ENCODE assay signal across 18 cellular contexts in the genomic region with DNA sequence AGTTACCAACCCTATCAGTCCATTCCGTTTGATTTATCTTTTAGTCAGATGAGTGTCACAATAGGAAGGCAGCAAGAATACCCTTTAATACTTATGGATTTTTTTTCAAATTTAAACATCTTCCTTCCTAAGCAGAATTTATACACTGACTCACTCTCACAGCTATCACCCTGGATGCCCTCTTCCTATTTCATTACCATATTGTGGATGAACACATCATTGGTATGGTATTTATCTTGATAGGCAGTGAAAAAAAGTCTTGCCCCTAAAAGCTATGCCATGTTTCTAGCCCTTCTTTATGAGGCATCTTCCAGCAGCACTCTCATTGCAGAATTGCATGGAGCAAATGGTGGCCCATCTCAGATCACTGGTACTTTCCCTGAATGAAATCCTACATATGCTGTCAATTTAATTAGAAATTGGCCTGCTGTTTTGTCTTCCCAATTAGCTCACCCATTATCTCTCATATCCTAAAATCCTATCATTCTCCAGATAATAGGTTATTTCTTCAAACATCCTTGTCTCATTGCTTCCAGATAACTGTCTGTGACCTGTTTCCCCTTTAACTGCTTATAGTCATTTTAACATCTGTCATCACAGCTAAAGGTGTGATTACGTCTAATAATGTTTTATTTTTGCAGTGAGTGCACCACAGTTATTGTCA.
DNase-seq lines count a peak whose midpoint lies in the region; ATAC-seq, FAIRE-seq and TF ChIP-seq lines count a peak whose summit lies in the region.
"Had no signal": no experiment of that assay in that cellular context is flagged by ENCODE, and none has a peak within 500 bp of the region (broad histone marks: within the 10 kb centered on the region; RNA-seq: fewer than 3 reads in every experiment).

No MANE protein-coding gene starts in this region.

- no peak for TF ChIP-seq POLR2A in heart left ventricle (IDR thresholded peaks at IDR 0.05)

- H3K27ac ChIP-seq in osteoblast (ENCODE audit: low read depth, low read length) (no peak overlapping the region), heart left ventricle (no peak overlapping the region), kidney (ENCODE audit: low read depth in 2 of 2, low read length in 2 of 2) (no peak overlapping the region)
- H3K27ac ChIP-seq: C4-2B, prostate gland, SJSA1, testis had no signal

- no peak for FAIRE-seq in kidney (lab: Jason Lieb, UNC)
- FAIRE-seq: TTC549 had no signal

- 70 to 78% (median 76%) methylated on average over 2 of the region's 2 CpGs for WGBS in heart left ventricle, 4 donors

- no peak overlapping the region for H3K9ac ChIP-seq in kidney (ENCODE audit: low read length in 2 of 2)

- H3K4me3 ChIP-seq in osteoblast (ENCODE audit: insufficient read depth, low read length) (no peak overlapping the region), heart left ventricle (no peak overlapping the region), kidney (ENCODE audit: low read length in 2 of 2) (no peak overlapping the region)
- H3K4me3 ChIP-seq: prostate gland, SJSA1, testis had no signal

- H3K4me1 ChIP-seq in osteoblast (ENCODE audit: insufficient read depth, low read length) (peaks cover 12% of the 10 kb centered on the region), heart left ventricle (no peaks in the 10 kb centered on the region), kidney (ENCODE audit: control insufficient read depth in 1 of 2, insufficient read depth in 1 of 2, low read depth in 1 of 2, low read length in 2 of 2) (no peaks in the 10 kb centered on the region)
- H3K4me1 ChIP-seq: prostate gland, testis had no signal

- intact Hi-C loops in heart left ventricle (cut with DNase I) = no loop called here
- intact Hi-C loops in kidney (cut with DNase I) = no loop called here

- no peaks in the 10 kb centered on the region for H3K79me2 ChIP-seq in osteoblast (ENCODE audit: insufficient read depth, low read length)

- ATAC-seq in HG03378 (IDR thresholded peaks at IDR 0.05; ENCODE audit: unreplicated experiment) (no peak), HG02623 (IDR thresholded peaks at IDR 0.05; ENCODE audit: unreplicated experiment) (no peak), heart left ventricle (no peak)

- H3K27me3 ChIP-seq in osteoblast (ENCODE audit: insufficient read depth, low read length) (no peaks in the 10 kb centered on the region), heart left ventricle (no peaks in the 10 kb centered on the region)
- H3K27me3 ChIP-seq: SJSA1, testis had no signal

- DNase-seq in DMS53 treated with DMSO at 0.1 percent for 48 hours (lab: John Stamatoyannopoulos, UW; ENCODE audit: unreplicated experiment) = peak; percentile 8
- peak; percentile 83 for DNase-seq in NCI-H226
- DNase-seq in dedifferentiated amniotic fluid mesenchymal stem cell (ENCODE audit: extremely low spot score) = peak; percentile 31
- peak; percentile 44 for DNase-seq in osteoblast (ENCODE audit: insufficient read length, low spot score, missing footprints)
- no peak for DNase-seq in heart left ventricle
- no peak for DNase-seq in kidney
- DNase-seq: activated CD8-positive, alpha-beta memory T cell treated with anti-CD3 and anti-CD28 coated beads for 24 hours; activated effector memory CD4-positive, alpha-beta T cell treated with Interleukin-2 at 50 U/mL for 16 hours; effector memory CD4-positive, alpha-beta T cell; GF-D8; head of caudate nucleus; testis had no signal

- no peaks in the 10 kb centered on the region for H4K20me1 ChIP-seq in osteoblast (ENCODE audit: insufficient read depth, low read length)

- no peak overlapping the region for H2AFZ ChIP-seq in osteoblast (ENCODE audit: low read length)

- H3K9me3 ChIP-seq in osteoblast (ENCODE audit: low read depth, low read length) (no peaks in the 10 kb centered on the region), heart left ventricle (no peaks in the 10 kb centered on the region), kidney (ENCODE audit: control insufficient read depth in 1 of 2, low read length in 2 of 2) (no peaks in the 10 kb centered on the region)
- H3K9me3 ChIP-seq: prostate gland, SJSA1, testis had no signal

- TF ChIP-seq CTCF in osteoblast (IDR thresholded peaks at IDR 0.05; ENCODE audit: extremely low read depth, low read depth, low read length) = no peak
- TF ChIP-seq CTCF in heart left ventricle (IDR thresholded peaks at IDR 0.05) = no peak
- TF ChIP-seq CTCF in kidney (IDR thresholded peaks at IDR 0.05; ENCODE audit: borderline replicate concordance, extremely low read depth, insufficient read depth) = no peak

- no peak overlapping the region for H3K4me2 ChIP-seq in osteoblast (ENCODE audit: insufficient read depth, low read length)

- no peaks in the 10 kb centered on the region for H3K36me3 ChIP-seq in osteoblast (ENCODE audit: insufficient read depth, low read length)
- H3K36me3 ChIP-seq in heart left ventricle = no peaks in the 10 kb centered on the region
- H3K36me3 ChIP-seq in kidney (ENCODE audit: control insufficient read depth in 1 of 2, insufficient read depth in 2 of 2, low read length in 2 of 2) = no peaks in the 10 kb centered on the region
- H3K36me3 ChIP-seq: prostate gland, SJSA1 had no signal

Comparison
In these comparisons a context has a peak if more than half of its experiments do, and no peak if none do; other contexts are left out.
1. DNase-seq: peak in DMS53 treated with DMSO at 0.1 percent for 48 hours (single experiment), NCI-H226 (single experiment), dedifferentiated amniotic fluid mesenchymal stem cell (single experiment) and osteoblast (single experiment); none in heart left ventricle (0 of 5) and kidney (single experiment).